ENCODE assay signal across 9 cellular contexts in the genomic region with DNA sequence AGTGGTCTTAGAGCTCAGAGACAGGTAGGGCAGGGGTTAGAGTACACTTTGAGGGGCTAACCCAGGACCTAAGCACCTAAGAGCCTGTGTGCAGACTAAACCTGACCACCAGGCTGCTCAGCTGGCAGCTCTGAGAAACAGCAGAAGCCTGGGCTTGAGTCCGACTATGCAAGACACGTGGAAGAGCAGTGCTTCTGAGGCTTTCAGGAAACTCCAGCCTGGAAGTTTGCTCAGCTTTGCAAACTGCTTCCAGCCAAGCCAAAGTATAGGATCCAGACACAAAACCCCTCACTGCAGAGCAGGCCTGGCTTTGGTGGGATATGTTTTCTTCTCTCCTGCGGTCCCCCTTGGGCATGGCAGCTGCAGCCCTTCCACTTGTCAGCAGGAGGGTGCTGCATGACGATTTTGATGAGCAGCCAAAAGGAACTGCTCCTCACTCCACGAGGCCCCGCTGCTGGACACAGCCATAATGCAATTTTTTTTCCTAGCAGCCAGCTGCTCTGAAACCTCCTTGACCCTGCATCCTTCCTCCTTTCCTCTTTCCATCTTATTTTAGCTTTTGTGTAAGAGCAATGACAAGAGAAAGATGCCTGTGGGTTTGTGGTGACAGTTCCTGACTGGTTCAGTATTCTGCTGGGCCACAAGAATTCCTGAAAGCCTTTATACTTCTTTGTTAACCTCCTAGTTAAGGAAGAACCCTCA.
A peak's percentile ranks its signal among the peaks of the same experiment; 100 is the strongest.
DNase-seq lines count a peak whose midpoint lies in the region; TF ChIP-seq lines count a peak whose summit lies in the region.
"Had no signal": no experiment of that assay in that cellular context is flagged by ENCODE, and none has a peak within 500 bp of the region (broad histone marks: within the 10 kb centered on the region; RNA-seq: fewer than 3 reads in every experiment).

No MANE protein-coding gene starts in this region.

- H3K27ac Mint-ChIP-seq in activated T-helper 2 cell treated with anti-CD3 and anti-CD28 coated beads, Interferon-gamma antibody, Interleukin-2, Interleukin-4, amounts not matched to agents 10 μg/mL and 5 μg/mL and 100 μg/mL, durations not matched to agents 14 hours and 24 hours and 36 hours, result no peak overlapping the region

- no peak overlapping the region for H3K4me3 ChIP-seq in BE2C (ENCODE audit: low read depth, low read length)
- H3K4me3 ChIP-seq in parathyroid adenoma (ENCODE audit: low read depth, low read length), result no peak overlapping the region

- H3K36me3 Mint-ChIP-seq in activated T-helper 2 cell treated with anti-CD3 and anti-CD28 coated beads, Interferon-gamma antibody, Interleukin-2, Interleukin-4, amounts not matched to agents 10 μg/mL and 5 μg/mL and 100 μg/mL, durations not matched to agents 14 hours and 24 hours and 36 hours (ENCODE audit: low read depth), result no peaks in the 10 kb centered on the region

- no peak overlapping the region for H3K4me3 Mint-ChIP-seq in activated T-helper 2 cell treated with anti-CD3 and anti-CD28 coated beads, Interferon-gamma antibody, Interleukin-2, Interleukin-4, amounts not matched to agents 10 μg/mL and 5 μg/mL and 100 μg/mL, durations not matched to agents 14 hours and 24 hours and 36 hours (ENCODE audit: low read depth)

- DNase-seq in BE2C (peak; percentile 22), SK-MEL-5 (ENCODE audit: low read depth, low spot score) (peak; percentile 31), foreskin melanocyte (peak; percentile 51), GM20000 (ENCODE audit: low spot score) (no peak), NCI-H1694 (lab: John Stamatoyannopoulos, UW) (no peak)
- DNase-seq in NK-92 treated with Interleukin-12 subunit alpha and Interleukin-12 subunit beta, amount 100 ng/mL, for 24 hours (lab: John Stamatoyannopoulos, UW), result no peak
- DNase-seq in activated T-helper 2 cell treated with anti-CD3 and anti-CD28 coated beads, Interferon-gamma antibody, Interleukin-2, Interleukin-4, amounts not matched to agents 10 μg/mL and 5 μg/mL and 100 μg/mL, durations not matched to agents 14 hours and 24 hours and 36 hours (ENCODE audit: low spot score), result no peak

- no peaks in the 10 kb centered on the region for H3K9me3 Mint-ChIP-seq in activated T-helper 2 cell treated with anti-CD3 and anti-CD28 coated beads, Interferon-gamma antibody, Interleukin-2, Interleukin-4, amounts not matched to agents 10 μg/mL and 5 μg/mL and 100 μg/mL, durations not matched to agents 14 hours and 24 hours and 36 hours

- H3K27me3 Mint-ChIP-seq in activated T-helper 2 cell treated with anti-CD3 and anti-CD28 coated beads, Interferon-gamma antibody, Interleukin-2, Interleukin-4, amounts not matched to agents 10 μg/mL and 5 μg/mL and 100 μg/mL, durations not matched to agents 14 hours and 24 hours and 36 hours (ENCODE audit: low read depth), result peaks cover 21% of the 10 kb centered on the region

- H3K27ac ChIP-seq in parathyroid adenoma, result peak overlapping the region; percentile 29
- H3K27ac ChIP-seq: RWPE1 had no signal

- H3K36me3 ChIP-seq in BE2C (no peaks in the 10 kb centered on the region), parathyroid adenoma (ENCODE audit: control insufficient read depth, insufficient read depth, low read length) (no peaks in the 10 kb centered on the region)

- in situ Hi-C loops in SK-MEL-5 (cut with HindIII; ENCODE audit: low pct_unique_long_range_greater_than_20kb, low sequenced_read_pairs), result loop anchor here (25.0 kb wide), 1 partner anchor 104 kb away; no protein-coding TSS in a partner anchor

- no peaks in the 10 kb centered on the region for H3K79me2 ChIP-seq in parathyroid adenoma

- no peaks in the 10 kb centered on the region for H3K9me3 ChIP-seq in BE2C
- H3K9me3 ChIP-seq in parathyroid adenoma (ENCODE audit: control insufficient read depth, low read length), result no peaks in the 10 kb centered on the region

- no peak overlapping the region for H2AFZ ChIP-seq in parathyroid adenoma

- H3K27me3 ChIP-seq in BE2C, result no peaks in the 10 kb centered on the region
- H3K27me3 ChIP-seq in parathyroid adenoma (ENCODE audit: control insufficient read depth, insufficient read depth, low read length), result no peaks in the 10 kb centered on the region

- no peak overlapping the region for H3K9ac ChIP-seq in parathyroid adenoma

- no peak for TF ChIP-seq CTCF in BE2C (IDR thresholded peaks at IDR 0.05; ENCODE audit: low read depth, low read length)
- no peak for TF ChIP-seq CTCF in parathyroid adenoma (IDR thresholded peaks at IDR 0.05)
- no peak for TF ChIP-seq CTCF in GM20000 (IDR thresholded peaks at IDR 0.05; ENCODE audit: extremely low read depth, missing control alignments)

- H3K4me2 ChIP-seq in parathyroid adenoma (ENCODE audit: low read length), result no peak overlapping the region

- H3K4me1 ChIP-seq in BE2C, result peaks cover 7% of the 10 kb centered on the region
- H3K4me1 ChIP-seq in parathyroid adenoma, result no peaks in the 10 kb centered on the region

- intact Hi-C loops in activated T-helper 2 cell treated with anti-CD3 and anti-CD28 coated beads, Interferon-gamma antibody, Interleukin-2, Interleukin-4, amounts not matched to agents 10 μg/mL and 5 μg/mL and 100 μg/mL, durations not matched to agents 14 hours and 24 hours and 36 hours (cut with micrococcal nuclease), result no loop called here

- no peaks in the 10 kb centered on the region for H3K4me1 Mint-ChIP-seq in activated T-helper 2 cell treated with anti-CD3 and anti-CD28 coated beads, Interferon-gamma antibody, Interleukin-2, Interleukin-4, amounts not matched to agents 10 μg/mL and 5 μg/mL and 100 μg/mL, durations not matched to agents 14 hours and 24 hours and 36 hours (ENCODE audit: low read depth)

Comparison
In these comparisons a context has a peak if more than half of its experiments do, and no peak if none do; other contexts are left out.
1. DNase-seq: peak in BE2C (single experiment), SK-MEL-5 (single experiment) and foreskin melanocyte (single experiment); none in GM20000 (single experiment), NK-92 treated with Interleukin-12 subunit alpha and Interleukin-12 subunit beta, amount 100 ng/mL, for 24 hours (single experiment), NCI-H1694 (single experiment) and activated T-helper 2 cell treated with anti-CD3 and anti-CD28 coated beads, Interferon-gamma antibody, Interleukin-2, Interleukin-4, amounts not matched to agents 10 μg/mL and 5 μg/mL and 100 μg/mL, durations not matched to agents 14 hours and 24 hours and 36 hours (single experiment).